ENCODE assay signal across 8 cellular contexts in the genomic region with DNA sequence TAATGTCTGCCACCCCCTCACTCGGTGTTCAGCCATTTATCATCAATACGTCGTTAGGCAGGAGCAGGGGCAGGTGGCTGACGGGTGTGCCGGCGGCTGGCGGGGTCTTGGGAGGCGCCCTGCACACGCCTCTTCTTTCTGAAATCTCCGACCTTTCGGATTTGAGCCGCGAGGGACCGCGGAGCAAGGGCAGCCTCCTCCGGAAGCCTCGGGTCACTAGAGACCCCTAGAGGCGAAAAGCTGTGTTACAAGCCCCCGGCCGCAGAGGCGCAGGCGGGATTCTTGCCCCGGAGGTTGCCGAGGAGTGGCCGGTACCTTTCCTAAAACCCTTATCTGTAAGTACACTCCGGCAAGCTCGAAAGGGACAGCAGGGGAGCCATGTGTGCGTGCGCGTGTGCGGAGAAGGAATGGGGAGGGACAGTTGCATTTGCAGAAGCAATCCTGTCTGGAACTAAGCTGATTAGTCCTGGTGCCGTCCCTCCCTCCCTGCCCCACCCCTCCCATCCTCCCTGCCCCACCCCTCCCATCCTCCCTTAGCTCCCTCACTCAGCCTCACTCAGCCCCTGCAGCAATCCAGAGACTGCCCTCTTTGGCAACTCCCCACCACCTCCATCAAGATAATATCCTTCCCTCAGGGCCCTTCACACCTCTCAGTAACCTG. TPM values are rescaled to one million over a fixed set of nuclear protein-coding genes. Genes with fewer than 3 reads are reported as not detected.
DNase-seq lines count a peak whose midpoint lies in the region; ATAC-seq and TF ChIP-seq lines count a peak whose summit lies in the region.

No MANE protein-coding gene starts in this region.

- in situ Hi-C loops in brain microvascular endothelial cell (cut with HindIII; ENCODE audit: low pct_ligation_motif_present, low sequenced_read_pairs), result no loop called here

- H3K27ac ChIP-seq in brain microvascular endothelial cell, result no peak overlapping the region

- peak; percentile 89 for TF ChIP-seq CTCF in brain microvascular endothelial cell (IDR thresholded peaks at IDR 0.05; ENCODE audit: low read depth, low read length, missing control alignments)

- H3K27me3 ChIP-seq in brain microvascular endothelial cell (replicated peaks), result peaks cover 2% of the 10 kb centered on the region

- peak; percentile 20 to 56 for ATAC-seq in activated CD4-positive, CD25-positive, alpha-beta regulatory T cell treated with anti-CD3 and anti-CD28 coated beads, Interleukin-2, amount 50 U/mL, for 24 hours

- H3K36me3 ChIP-seq in brain microvascular endothelial cell (replicated peaks), result no peaks in the 10 kb centered on the region

- DNase-seq in activated CD4-positive, CD25-positive, alpha-beta regulatory T cell treated with anti-CD3 and anti-CD28 coated beads, Interleukin-2, amount 50 U/mL, for 72 hours, result no peak
- peak; percentile 45 for DNase-seq in GOT3 (lab: John Stamatoyannopoulos, UW)
- DNase-seq in KG1 (lab: John Stamatoyannopoulos, UW), result peak; percentile 3
- peak; percentile 40 for DNase-seq in RPMI7951 (ENCODE audit: low read depth)
- DNase-seq in brain microvascular endothelial cell, result peak; percentile 34
- DNase-seq in islet precursor cell, result peak; percentile 92
- peak; percentile 33 to 38 for DNase-seq in stimulated activated CD4-positive, alpha-beta T cell treated with anti-CD3 and anti-CD28 coated beads, Interleukin-2, amount 100 ng/mL, for 48 hours

- no peak overlapping the region for H3K4me3 ChIP-seq in brain microvascular endothelial cell (ENCODE audit: low read depth, low read length)

RNA-seq across cellular contexts. Expression of gene BRINP2, which starts 11.0 kb away (rescaled TPM):
- under 0.01 TPM in 1 of 2 replicates, not detected in the other for total RNA-seq in RPMI7951 (2014; rRNA removed; shearing (Covaris generic))

RNA-seq across cellular contexts. Expression of gene ASTN1, which starts 17.2 kb away (rescaled TPM):
- total RNA-seq in RPMI7951 (2014; rRNA removed; shearing (Covaris generic)), result not detected in 2 replicates
